ENCODE assay signal across 21 cellular contexts in the genomic region with DNA sequence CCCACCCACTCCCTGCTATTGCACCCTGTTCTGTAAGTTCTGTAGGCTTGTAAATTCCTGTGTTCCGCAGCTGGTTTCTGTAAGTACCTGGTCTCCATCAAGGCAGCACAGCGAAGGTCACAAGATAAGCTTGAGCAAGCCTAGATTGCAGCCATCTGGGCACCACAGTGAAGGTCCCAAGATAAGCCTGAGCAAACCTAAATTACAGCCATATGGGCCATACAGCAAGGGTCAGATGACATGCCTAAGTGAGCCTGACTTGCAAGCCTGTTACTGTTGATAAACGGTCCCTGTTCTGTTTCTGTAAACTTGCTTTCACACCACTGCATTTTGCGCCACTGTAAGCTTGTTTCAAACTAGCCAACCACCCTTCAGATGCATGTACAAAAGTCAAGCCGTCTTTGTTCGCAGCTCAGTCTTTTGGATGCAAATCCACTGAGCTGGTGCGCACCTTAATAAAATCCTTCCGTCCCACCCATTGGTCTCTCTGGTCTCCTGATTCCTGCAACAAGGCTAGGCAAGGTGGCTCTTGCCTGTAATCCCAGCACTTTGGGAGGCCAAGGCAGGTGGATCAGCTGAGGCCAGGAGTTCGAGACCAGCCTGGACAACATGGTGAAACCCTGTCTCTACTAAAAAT. TPM values are rescaled to one million over a fixed set of nuclear protein-coding genes. Genes with fewer than 3 reads are reported as not detected.
DNase-seq lines count a peak whose midpoint lies in the region; ATAC-seq and TF ChIP-seq lines count a peak whose summit lies in the region.
"Had no signal": no experiment of that assay in that cellular context is flagged by ENCODE, and none has a peak within 500 bp of the region (broad histone marks: within the 10 kb centered on the region; RNA-seq: fewer than 3 reads in every experiment).

No MANE protein-coding gene starts in this region.

- H3K9ac ChIP-seq in trophoblast cell (ENCODE audit: low read length), result no peak overlapping the region

- H3K4me3 Mint-ChIP-seq in stimulated activated naive CD8-positive, alpha-beta T cell treated with anti-CD3 and anti-CD28 coated beads, Interleukin-15, amount 100 ng/mL, for 72 hours, result no peak overlapping the region
- H3K4me3 Mint-ChIP-seq: CD4-positive, CD25-positive, alpha-beta regulatory T cell had no signal

- H3K4me2 ChIP-seq in trophoblast cell (ENCODE audit: low read length), result no peak overlapping the region

- H4K12ac ChIP-seq in trophoblast cell (ENCODE audit: low read depth, low read length), result no peak overlapping the region

- no peaks in the 10 kb centered on the region for H3K27me3 Mint-ChIP-seq in stimulated activated naive CD8-positive, alpha-beta T cell treated with anti-CD3 and anti-CD28 coated beads, Interleukin-15, amount 100 ng/mL, for 72 hours
- H3K27me3 Mint-ChIP-seq: IgD-negative memory B cell had no signal

- H4K8ac ChIP-seq in trophoblast cell (ENCODE audit: low read depth, low read length), result no peak overlapping the region

- H4K91ac ChIP-seq in trophoblast cell (ENCODE audit: low read depth, low read length), result no peak overlapping the region

- H3K18ac ChIP-seq in trophoblast cell (ENCODE audit: low read length), result no peak overlapping the region

- H3K9me3 Mint-ChIP-seq in stimulated activated naive CD8-positive, alpha-beta T cell treated with anti-CD3 and anti-CD28 coated beads, Interleukin-15, amount 100 ng/mL, for 72 hours, result peaks cover 40 to 49% of the 10 kb centered on the region in 2 donors

- peaks cover 28% of the 10 kb centered on the region for H3K9me3 ChIP-seq in WERI-Rb-1 (ENCODE audit: severe bottlenecking)
- H3K9me3 ChIP-seq in trophoblast cell (ENCODE audit: insufficient read depth, low read depth, low read length), result peaks cover 10% of the 10 kb centered on the region
- H3K9me3 ChIP-seq in SJCRH30 (replicated peaks), result no peaks in the 10 kb centered on the region

- no peak overlapping the region for H3K4ac ChIP-seq in trophoblast cell (ENCODE audit: low read depth, low read length)

- TF ChIP-seq CTCF in WERI-Rb-1 (IDR thresholded peaks at IDR 0.05; ENCODE audit: low read depth, low read length), result no peak

- H3K79me2 ChIP-seq in trophoblast cell (ENCODE audit: control insufficient read depth, insufficient read depth, low read length, poor library complexity), result no peaks in the 10 kb centered on the region

- ATAC-seq in stimulated activated naive CD8-positive, alpha-beta T cell treated with anti-CD3 and anti-CD28 coated beads, Interleukin-15, amount 100 ng/mL, for 72 hours, result no peak
- ATAC-seq: PC-3 had no signal

- no peak overlapping the region for H2AFZ ChIP-seq in trophoblast cell (ENCODE audit: insufficient read depth, low read length, poor library complexity)

- H3K27me3 ChIP-seq in WERI-Rb-1 (ENCODE audit: insufficient read depth, low read depth, severe bottlenecking) (no peaks in the 10 kb centered on the region), trophoblast cell (ENCODE audit: insufficient read depth, low read length) (no peaks in the 10 kb centered on the region), SJCRH30 (no peaks in the 10 kb centered on the region)

- H3K27ac ChIP-seq in WERI-Rb-1 (peak overlapping the region; percentile 46; the same call in 1 of the 2 replicates), trophoblast cell (ENCODE audit: low read depth, low read length) (no peak overlapping the region), SJCRH30 (no peak overlapping the region)

- DNase-seq in DMS 273 treated with DMSO at 0.1 percent for 48 hours (lab: John Stamatoyannopoulos, UW) (peak; percentile 17), HuH-7 (ENCODE audit: low spot score) (peak; percentile 16), WERI-Rb-1 (peak; percentile 56), trophoblast cell (peak; percentile 35 to 73), SJCRH30 (no peak), medulla oblongata (ENCODE audit: extremely low spot score) (no peak)
- DNase-seq in stimulated activated naive CD8-positive, alpha-beta T cell treated with anti-CD3 and anti-CD28 coated beads, Interleukin-15, amount 100 ng/mL, for 72 hours, result no peak
- DNase-seq: CD4-positive, CD25-positive, alpha-beta regulatory T cell; DMS153; H7; Karpas-422; MV-4-11; NCI-H1417; NCI-H1694 treated with DMSO at 0.1 percent for 48 hours; NCI-H2081 treated with DMSO at 0.1 percent for 48 hours; NCI-H2171 treated with DMSO at 0.1 percent for 48 hours; NCI-H524 treated with DMSO at 0.1 percent for 48 hours; PC-3; SIG-M5 had no signal

- H3K23ac ChIP-seq in trophoblast cell (ENCODE audit: low read length), result no peak overlapping the region

- H2BK12ac ChIP-seq in trophoblast cell (ENCODE audit: low read length), result no peak overlapping the region

- H2BK120ac ChIP-seq in trophoblast cell (ENCODE audit: insufficient read depth, low read length, poor library complexity), result no peak overlapping the region

- H3K4me1 ChIP-seq in trophoblast cell (ENCODE audit: control insufficient read depth in 1 of 2, insufficient read depth in 2 of 2, low read length in 2 of 2) (no peaks in the 10 kb centered on the region), SJCRH30 (no peaks in the 10 kb centered on the region)

- H3K4me1 Mint-ChIP-seq in stimulated activated naive CD8-positive, alpha-beta T cell treated with anti-CD3 and anti-CD28 coated beads, Interleukin-15, amount 100 ng/mL, for 72 hours, result no peaks in the 10 kb centered on the region

- H3K4me3 ChIP-seq in WERI-Rb-1 (ENCODE audit: low read depth, low read length) (no peak overlapping the region), trophoblast cell (ENCODE audit: low read depth, low read length) (no peak overlapping the region), SJCRH30 (no peak overlapping the region)

- H3K27ac Mint-ChIP-seq in stimulated activated naive CD8-positive, alpha-beta T cell treated with anti-CD3 and anti-CD28 coated beads, Interleukin-15, amount 100 ng/mL, for 72 hours, result no peak overlapping the region
- H3K27ac Mint-ChIP-seq: IgD-negative memory B cell had no signal

- H3K14ac ChIP-seq in trophoblast cell (ENCODE audit: low read length), result no peak overlapping the region

- no CpG with 5 or more reads among the region's 9 CpGs for WGBS in trophoblast cell (ENCODE audit: extremely low coverage, insufficient coverage, insufficient read length)

- no peak overlapping the region for H2BK5ac ChIP-seq in trophoblast cell (ENCODE audit: low read depth, low read length, poor library complexity)

- H3K36me3 ChIP-seq in WERI-Rb-1 (no peaks in the 10 kb centered on the region), trophoblast cell (ENCODE audit: control insufficient read depth in 1 of 2, insufficient read depth in 2 of 2, low read length in 2 of 2) (no peaks in the 10 kb centered on the region), SJCRH30 (no peaks in the 10 kb centered on the region)

- H2AK5ac ChIP-seq in trophoblast cell (ENCODE audit: low read length), result no peak overlapping the region

- H3K79me1 ChIP-seq in trophoblast cell (ENCODE audit: low read length), result no peaks in the 10 kb centered on the region

RNA-seq across cellular contexts. Expression of a gene that starts 42.6 kb away (rescaled TPM):
- polyA plus RNA-seq in trophoblast cell (2013), result 18.2 and 18.7 TPM in 2 replicates
- total RNA-seq in SJCRH30 (2014; rRNA removed; shearing (Covaris generic)), result not detected in 2 replicates
- total RNA-seq: M059J had no signal

Comparison
In these comparisons a context has a peak if more than half of its experiments do, and no peak if none do; other contexts are left out.
1. DNase-seq: peak in DMS 273 treated with DMSO at 0.1 percent for 48 hours (single experiment), HuH-7 (single experiment), WERI-Rb-1 (single experiment) and trophoblast cell (2 of 2); none in SJCRH30 (0 of 2), stimulated activated naive CD8-positive, alpha-beta T cell treated with anti-CD3 and anti-CD28 coated beads, Interleukin-15, amount 100 ng/mL, for 72 hours (0 of 2) and medulla oblongata (single experiment).